Comparison of ENCODE assay signal across 14 cellular contexts in the genomic region with DNA sequence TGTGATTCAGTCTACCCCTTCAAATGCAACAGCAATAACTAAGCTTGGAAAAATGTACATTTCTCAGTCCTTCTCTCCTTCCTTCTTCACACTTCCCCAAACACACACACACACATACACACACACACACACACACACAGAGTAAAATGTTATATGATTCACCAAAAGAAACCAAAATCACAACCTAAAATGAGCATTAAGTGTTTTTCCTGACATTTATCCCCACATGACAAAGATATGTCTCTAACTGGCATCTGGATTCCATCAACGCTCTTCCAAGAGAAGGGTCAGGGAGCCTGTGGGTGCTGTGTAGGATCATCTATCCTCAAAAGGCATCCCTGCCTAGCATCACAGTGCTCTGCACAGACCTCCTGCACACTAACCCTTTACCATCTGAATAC. TPM values are rescaled to one million over a fixed set of nuclear protein-coding genes. Genes with fewer than 3 reads are reported as not detected.
DNase-seq lines count a peak whose midpoint lies in the region; ATAC-seq and TF ChIP-seq lines count a peak whose summit lies in the region.
"Had no signal": no experiment of that assay in that cellular context is flagged by ENCODE, and none has a peak within 500 bp of the region (broad histone marks: within the 10 kb centered on the region; RNA-seq: fewer than 3 reads in every experiment).

No MANE protein-coding gene starts in this region.

- H3K9me1 ChIP-seq in IMR-90 (ENCODE audit: insufficient read depth, low read length): peaks cover 13% of the 10 kb centered on the region

- peak; percentile 35 for ATAC-seq in IMR-90 (ENCODE audit: low read depth)
- ATAC-seq: effector memory CD8-positive, alpha-beta T cell had no signal

- WGBS in IMR-90 (ENCODE audit: extremely low coverage in 2 of 2, insufficient read length in 1 of 2), 2 experiments: no CpG with 5 or more reads among the region's 1 CpG
- WGBS in prostate gland: 52% methylated on average over 1 of the region's 1 CpG

- H3K36me3 Mint-ChIP-seq in activated CD4-positive, alpha-beta T cell treated with anti-CD3 and anti-CD28 coated beads, Interleukin-2, amount 10 ng/mL, durations not matched to agents 7 days and 5 days (ENCODE audit: low read depth): no peaks in the 10 kb centered on the region

- H3K27ac ChIP-seq in IMR-90 (ENCODE audit: insufficient read depth, low read length) (peak overlapping the region; percentile 5; the same call in 1 of the 2 replicates), prostate gland (peak overlapping the region; percentile 21 to 43)

- peaks cover 21% of the 10 kb centered on the region for H3K36me3 ChIP-seq in IMR-90 (ENCODE audit: control insufficient read depth, insufficient read depth, low read length)
- no peaks in the 10 kb centered on the region for H3K36me3 ChIP-seq in prostate gland
- H3K36me3 ChIP-seq: tibial nerve had no signal

- no peak for TF ChIP-seq RAD21 in IMR-90 (IDR thresholded peaks at IDR 0.05; ENCODE audit: low read length)

- DNase-seq in AG10803 (ENCODE audit: low read depth): peak; percentile 87
- peak; percentile 85 for DNase-seq in IMR-90
- DNase-seq in fibroblast of gingiva (ENCODE audit: low read depth): peak; percentile 59
- DNase-seq in prostate gland (ENCODE audit: low spot score): no peak
- no peak for DNase-seq in activated CD4-positive, alpha-beta T cell treated with anti-CD3 and anti-CD28 coated beads, Interleukin-2, amount 10 ng/mL, durations not matched to agents 7 days and 5 days
- no peak for DNase-seq in NCI-H226
- no peak for DNase-seq in dermis blood vessel endothelial cell
- DNase-seq in UCSD-AML1 (lab: John Stamatoyannopoulos, UW; ENCODE audit: unreplicated experiment): no peak
- DNase-seq: effector memory CD8-positive, alpha-beta T cell; kidney; NCI-H1694 treated with DMSO at 0.1 percent for 48 hours; NCI-H524 treated with DMSO at 0.1 percent for 48 hours had no signal

- CTCF ChIA-PET in IMR-90 (lab: Yijun Ruan, JAX): interaction anchor here (0.5 to 1.0 kb wide), 3 partner anchors 11 to 769 kb away, joined by 3 to 9 read pairs (median 3); no protein-coding TSS in a partner anchor
- CTCF ChIA-PET in activated CD4-positive, alpha-beta T cell treated with anti-CD3 and anti-CD28 coated beads, Interleukin-2, amount 10 ng/mL, durations not matched to agents 7 days and 5 days (lab: Charles Lee): interaction anchor here (0.6 kb wide), 1 partner anchor 77 kb away, joined by 3 read pairs; no protein-coding TSS in a partner anchor

- TF ChIP-seq POLR2A in IMR-90 (IDR thresholded peaks at IDR 0.05; ENCODE audit: low read depth, low read length) (no peak), prostate gland (IDR thresholded peaks at IDR 0.05) (no peak)

- H3K4ac ChIP-seq in IMR-90 (ENCODE audit: low read depth, low read length): peak overlapping the region; percentile 51

- H3K9me3 Mint-ChIP-seq in activated CD4-positive, alpha-beta T cell treated with anti-CD3 and anti-CD28 coated beads, Interleukin-2, amount 10 ng/mL, durations not matched to agents 7 days and 5 days: no peaks in the 10 kb centered on the region

- no peak overlapping the region for H2BK15ac ChIP-seq in IMR-90 (ENCODE audit: low read depth, low read length)

- no peak overlapping the region; the same call in 1 of the 2 replicates for H3K23ac ChIP-seq in IMR-90 (ENCODE audit: low read depth, low read length)

- peak overlapping the region; percentile 53 for H2BK5ac ChIP-seq in IMR-90 (ENCODE audit: low read depth, low read length, poor library complexity, severe bottlenecking)

- H3K18ac ChIP-seq in IMR-90 (ENCODE audit: low read depth, low read length): peak overlapping the region; percentile 1; the same call in 1 of the 2 replicates

- H3K9me3 ChIP-seq in IMR-90 (ENCODE audit: control insufficient read depth, insufficient read depth, low read length) (no peaks in the 10 kb centered on the region), prostate gland (no peaks in the 10 kb centered on the region)
- H3K9me3 ChIP-seq: tibial nerve had no signal

- peak overlapping the region; percentile 14; the same call in 1 of the 2 replicates for H2AK5ac ChIP-seq in IMR-90 (ENCODE audit: low read depth, low read length)

- H4K5ac ChIP-seq in IMR-90 (ENCODE audit: low read depth, low read length): no peak overlapping the region; the same call in 1 of the 2 replicates

- H3K14ac ChIP-seq in IMR-90 (replicated peaks; ENCODE audit: low read depth, low read length): no peak overlapping the region; the same call in 1 of the 2 replicates

- H3K4me3 Mint-ChIP-seq in activated CD4-positive, alpha-beta T cell treated with anti-CD3 and anti-CD28 coated beads, Interleukin-2, amount 10 ng/mL, durations not matched to agents 7 days and 5 days: no peak overlapping the region
- H3K4me3 Mint-ChIP-seq: effector memory CD8-positive, alpha-beta T cell had no signal

- TF ChIP-seq CTCF in AG10803 (conservative IDR thresholded peaks at IDR 0.05; ENCODE audit: low read length) (no peak), IMR-90 (conservative IDR thresholded peaks at IDR 0.05; ENCODE audit: low read depth, low read length) (no peak), prostate gland (IDR thresholded peaks at IDR 0.05) (no peak)

- H3K27ac Mint-ChIP-seq in activated CD4-positive, alpha-beta T cell treated with anti-CD3 and anti-CD28 coated beads, Interleukin-2, amount 10 ng/mL, durations not matched to agents 7 days and 5 days: no peak overlapping the region
- H3K27ac Mint-ChIP-seq: effector memory CD8-positive, alpha-beta T cell had no signal

- H2AK9ac ChIP-seq in IMR-90 (replicated peaks; ENCODE audit: low read depth, low read length, poor library complexity): peak overlapping the region; percentile 12

- H2BK20ac ChIP-seq in IMR-90 (ENCODE audit: low read depth, low read length): peak overlapping the region; percentile 31

- H3K27me3 ChIP-seq in IMR-90 (ENCODE audit: control insufficient read depth, insufficient read depth, low read length) (no peaks in the 10 kb centered on the region), prostate gland (replicated peaks; ENCODE audit: insufficient read depth) (no peaks in the 10 kb centered on the region)
- H3K27me3 ChIP-seq: tibial nerve had no signal

- H4K20me1 ChIP-seq in IMR-90 (ENCODE audit: insufficient read depth, low read length): peaks cover 8% of the 10 kb centered on the region; the same call in 1 of the 2 replicates

- POLR2A ChIA-PET in IMR-90 (lab: Charles Lee; ENCODE audit: unreplicated experiment): no interaction called here
- POLR2A ChIA-PET in activated CD4-positive, alpha-beta T cell treated with anti-CD3 and anti-CD28 coated beads, Interleukin-2, amount 10 ng/mL, durations not matched to agents 7 days and 5 days (lab: Charles Lee): no interaction called here

- no peak overlapping the region for H4K8ac ChIP-seq in IMR-90 (ENCODE audit: low read depth in 2 of 2, low read length in 2 of 2)

- in situ Hi-C loops in IMR-90 (cut with MboI; ENCODE audit: low sequenced_read_pairs): loop anchor here (25.0 kb wide), 1 partner anchor 91 kb away; no protein-coding TSS in a partner anchor

- peak overlapping the region; percentile 65 for H2BK120ac ChIP-seq in IMR-90 (ENCODE audit: low read depth, low read length)

- no peaks in the 10 kb centered on the region for H3K27me3 Mint-ChIP-seq in activated CD4-positive, alpha-beta T cell treated with anti-CD3 and anti-CD28 coated beads, Interleukin-2, amount 10 ng/mL, durations not matched to agents 7 days and 5 days
- H3K27me3 Mint-ChIP-seq: effector memory CD8-positive, alpha-beta T cell had no signal

- BruUV-seq in IMR-90 (replicated peaks; lab: Mats Ljungman, UMichigan): no TSS peak

- H3K79me1 ChIP-seq in IMR-90 (ENCODE audit: low read depth in 1 of 2, low read length in 2 of 2): peaks cover 5 to 15% of the 10 kb centered on the region in 2 experiments; a peak in 3 of 4 replicates

- no peak overlapping the region for H3K4me2 ChIP-seq in IMR-90 (ENCODE audit: low read depth, low read length)

- H2AFZ ChIP-seq in IMR-90 (replicated peaks; ENCODE audit: low read length, poor library complexity): no peak overlapping the region

- H3K4me1 ChIP-seq in IMR-90 (ENCODE audit: control insufficient read depth, insufficient read depth, low read length) (peaks cover 16% of the 10 kb centered on the region), prostate gland (replicated peaks) (peaks cover 21% of the 10 kb centered on the region)

- H3K56ac ChIP-seq in IMR-90 (ENCODE audit: extremely low read depth, insufficient read depth, low read length): no peak overlapping the region

- H4K91ac ChIP-seq in IMR-90 (ENCODE audit: insufficient read depth, low read depth, low read length): no peak overlapping the region

- intact Hi-C loops in IMR-90 (cut with micrococcal nuclease): loop anchor here (5.0 kb wide), 1 partner anchor 91 kb away; no protein-coding TSS in a partner anchor
- intact Hi-C loops in prostate gland (cut with DNase I): no loop called here

- dilution Hi-C loops in IMR-90 (cut with HindIII; ENCODE audit: low sequenced_read_pairs, unreplicated experiment): loop anchor here (25.0 kb wide), 1 partner anchor 91 kb away; no protein-coding TSS in a partner anchor

- H3K4me3 ChIP-seq in AG10803 (ENCODE audit: low read length) (no peak overlapping the region), IMR-90 (ENCODE audit: insufficient read depth, low read depth, low read length) (no peak overlapping the region), prostate gland (no peak overlapping the region)
- H3K4me3 ChIP-seq: tibial nerve had no signal

- H3K4me1 Mint-ChIP-seq in activated CD4-positive, alpha-beta T cell treated with anti-CD3 and anti-CD28 coated beads, Interleukin-2, amount 10 ng/mL, durations not matched to agents 7 days and 5 days: no peaks in the 10 kb centered on the region

- no peak overlapping the region for H3K9ac ChIP-seq in IMR-90 (ENCODE audit: low read depth, low read length)

TF ChIP-seq in IMR-90, 13 proteins besides CTCF, POLR2A, EP300 and RAD21:
- peak; percentile 29; the same call in 1 of the 2 replicates for TF ChIP-seq BHLHE40 (IDR thresholded peaks at IDR 0.05; ENCODE audit: low read depth, low read length)
- peak; percentile 21; the same call in 1 of the 2 replicates for TF ChIP-seq CEBPB (IDR thresholded peaks at IDR 0.05; ENCODE audit: low read depth, low read length)
- TF ChIP-seq MAFK (IDR thresholded peaks at IDR 0.05; ENCODE audit: low read depth, low read length): no peak
- TF ChIP-seq RFX5 (IDR thresholded peaks at IDR 0.05; ENCODE audit: low read depth, low read length): no peak
TF ChIP-seq in IMR-90: peak in this region for 2.

RNA-seq across cellular contexts. Expression of gene PDZRN3, which starts 21.0 kb away (rescaled TPM):
- 17.0 and 17.8 TPM in 2 replicates for total RNA-seq in IMR-90 (2012; rRNA removed)
- 9.4 and 10.3 TPM in 2 replicates for polyA plus RNA-seq in IMR-90 (2012; rRNA removed)
- 7.3 and 11.3 TPM in 2 replicates for polyA plus RNA-seq in IMR-90 (2012; cell fraction: cytosol; rRNA removed)
- polyA plus RNA-seq in IMR-90 (2012; cell fraction: nucleus; rRNA removed; ENCODE audit: low replicate concordance): 14.4 and 24.7 TPM in 2 replicates
- 100 to 1,000 TPM in 1 of 2 donors, 10 to 100 TPM in 1; 80.9 to 143 TPM for total RNA-seq in prostate gland
- total RNA-seq in activated CD4-positive, alpha-beta T cell treated with anti-CD3 and anti-CD28 coated beads, Interleukin-2, amount 10 ng/mL, durations not matched to agents 7 days and 5 days: not detected
- under 0.01 and 0.23 TPM in 2 replicates for total RNA-seq in dermis blood vessel endothelial cell
- total RNA-seq: T-helper 1 cell treated with Interleukin-12 subunit alpha and Interleukin-12 subunit beta and Interleukin-4 antibody, amounts not matched to agents 30 ng/mL and 1 ng/mL, for 36 hours had no signal

Comparison
In these comparisons a context has a peak if more than half of its experiments do, and no peak if none do; other contexts are left out.
1. DNase-seq: peak in AG10803 (single experiment), IMR-90 (single experiment) and fibroblast of gingiva (single experiment); none in prostate gland (single experiment), activated CD4-positive, alpha-beta T cell treated with anti-CD3 and anti-CD28 coated beads, Interleukin-2, amount 10 ng/mL, durations not matched to agents 7 days and 5 days (single experiment), NCI-H226 (single experiment), dermis blood vessel endothelial cell (single experiment) and UCSD-AML1 (single experiment).
2. RNA of gene PDZRN3, which starts 21.0 kb away (total RNA-seq): 80.9 to 143 TPM in prostate gland and 17.0 to 17.8 TPM in IMR-90; not detected in activated CD4-positive, alpha-beta T cell treated with anti-CD3 and anti-CD28 coated beads, Interleukin-2, amount 10 ng/mL, durations not matched to agents 7 days and 5 days and under 0.01 to 0.23 TPM in dermis blood vessel endothelial cell; every median in the first group is over 10 times any median in the second.